Comparison of ENCODE assay signal across 2 cellular contexts in the genomic region with DNA sequence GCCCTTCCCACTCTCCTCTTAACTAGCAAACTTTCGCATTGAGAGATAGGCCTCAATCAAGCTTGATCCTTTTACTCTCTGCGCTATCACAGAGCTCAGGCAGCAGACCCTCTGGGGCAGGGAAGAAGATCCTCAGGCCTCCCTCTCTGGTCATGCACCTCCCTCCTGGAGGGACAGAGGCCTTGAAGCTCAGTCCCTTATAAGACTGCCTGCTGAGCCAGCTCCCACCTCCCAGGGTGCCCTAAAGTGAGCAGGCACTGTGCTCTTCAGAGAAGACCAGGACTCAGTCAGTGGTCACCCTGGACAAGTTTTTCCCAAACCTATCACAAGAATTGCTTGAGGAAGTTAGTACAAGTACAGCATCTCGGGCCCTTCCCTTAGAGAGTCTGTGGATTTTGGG.
TF ChIP-seq lines count a peak whose summit lies in the region.

No MANE protein-coding gene starts in this region.

TF ChIP-seq in liver, 16 proteins besides CTCF, POLR2A, EP300 and RAD21 (continued from another document):
- TF ChIP-seq, protein P1, sequence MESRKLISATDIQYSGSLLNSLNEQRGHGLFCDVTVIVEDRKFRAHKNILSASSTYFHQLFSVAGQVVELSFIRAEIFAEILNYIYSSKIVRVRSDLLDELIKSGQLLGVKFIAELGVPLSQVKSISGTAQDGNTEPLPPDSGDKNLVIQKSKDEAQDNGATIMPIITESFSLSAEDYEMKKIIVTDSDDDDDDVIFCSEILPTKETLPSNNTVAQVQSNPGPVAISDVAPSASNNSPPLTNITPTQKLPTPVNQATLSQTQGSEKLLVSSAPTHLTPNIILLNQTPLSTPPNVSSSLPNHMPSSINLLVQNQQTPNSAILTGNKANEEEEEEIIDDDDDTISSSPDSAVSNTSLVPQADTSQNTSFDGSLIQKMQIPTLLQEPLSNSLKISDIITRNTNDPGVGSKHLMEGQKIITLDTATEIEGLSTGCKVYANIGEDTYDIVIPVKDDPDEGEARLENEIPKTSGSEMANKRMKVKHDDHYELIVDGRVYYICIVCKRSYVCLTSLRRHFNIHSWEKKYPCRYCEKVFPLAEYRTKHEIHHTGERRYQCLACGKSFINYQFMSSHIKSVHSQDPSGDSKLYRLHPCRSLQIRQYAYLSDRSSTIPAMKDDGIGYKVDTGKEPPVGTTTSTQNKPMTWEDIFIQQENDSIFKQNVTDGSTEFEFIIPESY (IDR thresholded peaks at IDR 0.05), result no peak
- TF ChIP-seq FOXA2 (IDR thresholded peaks at IDR 0.05), result no peak
- TF ChIP-seq, protein P2, sequence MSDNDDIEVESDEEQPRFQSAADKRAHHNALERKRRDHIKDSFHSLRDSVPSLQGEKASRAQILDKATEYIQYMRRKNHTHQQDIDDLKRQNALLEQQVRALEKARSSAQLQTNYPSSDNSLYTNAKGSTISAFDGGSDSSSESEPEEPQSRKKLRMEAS (IDR thresholded peaks at IDR 0.05), result no peak
- TF ChIP-seq SP1 (IDR thresholded peaks at IDR 0.05), result no peak
- no peak for TF ChIP-seq RXRA (IDR thresholded peaks at IDR 0.05)
- no peak for TF ChIP-seq GABPA (IDR thresholded peaks at IDR 0.05 in 1 of 2, conservative IDR thresholded peaks at IDR 0.05 in 1 of 2)
- no peak for TF ChIP-seq FOXA1 (IDR thresholded peaks at IDR 0.05)
- no peak for TF ChIP-seq HNF4A (conservative IDR thresholded peaks at IDR 0.05)
- TF ChIP-seq, protein P3, sequence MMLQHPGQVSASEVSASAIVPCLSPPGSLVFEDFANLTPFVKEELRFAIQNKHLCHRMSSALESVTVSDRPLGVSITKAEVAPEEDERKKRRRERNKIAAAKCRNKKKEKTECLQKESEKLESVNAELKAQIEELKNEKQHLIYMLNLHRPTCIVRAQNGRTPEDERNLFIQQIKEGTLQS (IDR thresholded peaks at IDR 0.05), result no peak
- no peak for TF ChIP-seq EGR1 (IDR thresholded peaks at IDR 0.05; ENCODE audit: low read depth in 2 of 2)

TF ChIP-seq in HepG2, 621 proteins besides CTCF, POLR2A, EP300 and RAD21:
- TF ChIP-seq POGZ (CRISPR knock-in tag; IDR thresholded peaks at IDR 0.05) (no peak), REXO4 (CRISPR knock-in tag; IDR thresholded peaks at IDR 0.05; ENCODE audit: borderline replicate concordance) (no peak), ZNF619 (CRISPR knock-in tag; IDR thresholded peaks at IDR 0.05) (no peak), ZNF44 (CRISPR knock-in tag; IDR thresholded peaks at IDR 0.05) (no peak), ATF7-NPFF (CRISPR knock-in tag; IDR thresholded peaks at IDR 0.05; ENCODE audit: low read depth) (no peak), KDM1A (CRISPR knock-in tag; IDR thresholded peaks at IDR 0.05) (no peak), ZNF205 (CRISPR knock-in tag; IDR thresholded peaks at IDR 0.05) (no peak), ZSCAN21 (CRISPR knock-in tag; IDR thresholded peaks at IDR 0.05; ENCODE audit: borderline replicate concordance) (no peak), SNRNP70 (IDR thresholded peaks at IDR 0.05; ENCODE audit: low read depth, low read length) (no peak), ZNF317 (CRISPR knock-in tag; IDR thresholded peaks at IDR 0.05) (no peak), IKZF1 (IDR thresholded peaks at IDR 0.05) (no peak)
- TF ChIP-seq, protein P4, sequence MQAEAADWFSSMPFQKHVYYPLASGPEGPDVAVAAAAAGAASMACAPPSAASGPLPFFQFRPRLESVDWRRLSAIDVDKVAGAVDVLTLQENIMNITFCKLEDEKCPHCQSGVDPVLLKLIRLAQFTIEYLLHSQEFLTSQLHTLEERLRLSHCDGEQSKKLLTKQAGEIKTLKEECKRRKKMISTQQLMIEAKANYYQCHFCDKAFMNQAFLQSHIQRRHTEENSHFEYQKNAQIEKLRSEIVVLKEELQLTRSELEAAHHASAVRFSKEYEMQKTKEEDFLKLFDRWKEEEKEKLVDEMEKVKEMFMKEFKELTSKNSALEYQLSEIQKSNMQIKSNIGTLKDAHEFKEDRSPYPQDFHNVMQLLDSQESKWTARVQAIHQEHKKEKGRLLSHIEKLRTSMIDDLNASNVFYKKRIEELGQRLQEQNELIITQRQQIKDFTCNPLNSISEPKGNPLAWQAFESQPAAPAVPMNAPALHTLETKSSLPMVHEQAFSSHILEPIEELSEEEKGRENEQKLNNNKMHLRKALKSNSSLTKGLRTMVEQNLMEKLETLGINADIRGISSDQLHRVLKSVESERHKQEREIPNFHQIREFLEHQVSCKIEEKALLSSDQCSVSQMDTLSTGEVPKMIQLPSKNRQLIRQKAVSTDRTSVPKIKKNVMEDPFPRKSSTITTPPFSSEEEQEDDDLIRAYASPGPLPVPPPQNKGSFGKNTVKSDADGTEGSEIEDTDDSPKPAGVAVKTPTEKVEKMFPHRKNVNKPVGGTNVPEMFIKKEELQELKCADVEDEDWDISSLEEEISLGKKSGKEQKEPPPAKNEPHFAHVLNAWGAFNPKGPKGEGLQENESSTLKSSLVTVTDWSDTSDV (CRISPR knock-in tag; IDR thresholded peaks at IDR 0.05), result no peak
- TF ChIP-seq, protein P5, sequence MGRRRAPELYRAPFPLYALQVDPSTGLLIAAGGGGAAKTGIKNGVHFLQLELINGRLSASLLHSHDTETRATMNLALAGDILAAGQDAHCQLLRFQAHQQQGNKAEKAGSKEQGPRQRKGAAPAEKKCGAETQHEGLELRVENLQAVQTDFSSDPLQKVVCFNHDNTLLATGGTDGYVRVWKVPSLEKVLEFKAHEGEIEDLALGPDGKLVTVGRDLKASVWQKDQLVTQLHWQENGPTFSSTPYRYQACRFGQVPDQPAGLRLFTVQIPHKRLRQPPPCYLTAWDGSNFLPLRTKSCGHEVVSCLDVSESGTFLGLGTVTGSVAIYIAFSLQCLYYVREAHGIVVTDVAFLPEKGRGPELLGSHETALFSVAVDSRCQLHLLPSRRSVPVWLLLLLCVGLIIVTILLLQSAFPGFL (CRISPR knock-in tag; IDR thresholded peaks at IDR 0.05), result no peak
- TF ChIP-seq, protein P6, sequence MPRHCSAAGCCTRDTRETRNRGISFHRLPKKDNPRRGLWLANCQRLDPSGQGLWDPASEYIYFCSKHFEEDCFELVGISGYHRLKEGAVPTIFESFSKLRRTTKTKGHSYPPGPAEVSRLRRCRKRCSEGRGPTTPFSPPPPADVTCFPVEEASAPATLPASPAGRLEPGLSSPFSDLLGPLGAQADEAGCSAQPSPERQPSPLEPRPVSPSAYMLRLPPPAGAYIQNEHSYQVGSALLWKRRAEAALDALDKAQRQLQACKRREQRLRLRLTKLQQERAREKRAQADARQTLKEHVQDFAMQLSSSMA (CRISPR knock-in tag; IDR thresholded peaks at IDR 0.05), result no peak
- TF ChIP-seq, protein P7, sequence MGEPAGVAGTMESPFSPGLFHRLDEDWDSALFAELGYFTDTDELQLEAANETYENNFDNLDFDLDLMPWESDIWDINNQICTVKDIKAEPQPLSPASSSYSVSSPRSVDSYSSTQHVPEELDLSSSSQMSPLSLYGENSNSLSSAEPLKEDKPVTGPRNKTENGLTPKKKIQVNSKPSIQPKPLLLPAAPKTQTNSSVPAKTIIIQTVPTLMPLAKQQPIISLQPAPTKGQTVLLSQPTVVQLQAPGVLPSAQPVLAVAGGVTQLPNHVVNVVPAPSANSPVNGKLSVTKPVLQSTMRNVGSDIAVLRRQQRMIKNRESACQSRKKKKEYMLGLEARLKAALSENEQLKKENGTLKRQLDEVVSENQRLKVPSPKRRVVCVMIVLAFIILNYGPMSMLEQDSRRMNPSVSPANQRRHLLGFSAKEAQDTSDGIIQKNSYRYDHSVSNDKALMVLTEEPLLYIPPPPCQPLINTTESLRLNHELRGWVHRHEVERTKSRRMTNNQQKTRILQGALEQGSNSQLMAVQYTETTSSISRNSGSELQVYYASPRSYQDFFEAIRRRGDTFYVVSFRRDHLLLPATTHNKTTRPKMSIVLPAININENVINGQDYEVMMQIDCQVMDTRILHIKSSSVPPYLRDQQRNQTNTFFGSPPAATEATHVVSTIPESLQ (CRISPR knock-in tag; conservative IDR thresholded peaks at IDR 0.05), result no peak
- TF ChIP-seq, protein P8, sequence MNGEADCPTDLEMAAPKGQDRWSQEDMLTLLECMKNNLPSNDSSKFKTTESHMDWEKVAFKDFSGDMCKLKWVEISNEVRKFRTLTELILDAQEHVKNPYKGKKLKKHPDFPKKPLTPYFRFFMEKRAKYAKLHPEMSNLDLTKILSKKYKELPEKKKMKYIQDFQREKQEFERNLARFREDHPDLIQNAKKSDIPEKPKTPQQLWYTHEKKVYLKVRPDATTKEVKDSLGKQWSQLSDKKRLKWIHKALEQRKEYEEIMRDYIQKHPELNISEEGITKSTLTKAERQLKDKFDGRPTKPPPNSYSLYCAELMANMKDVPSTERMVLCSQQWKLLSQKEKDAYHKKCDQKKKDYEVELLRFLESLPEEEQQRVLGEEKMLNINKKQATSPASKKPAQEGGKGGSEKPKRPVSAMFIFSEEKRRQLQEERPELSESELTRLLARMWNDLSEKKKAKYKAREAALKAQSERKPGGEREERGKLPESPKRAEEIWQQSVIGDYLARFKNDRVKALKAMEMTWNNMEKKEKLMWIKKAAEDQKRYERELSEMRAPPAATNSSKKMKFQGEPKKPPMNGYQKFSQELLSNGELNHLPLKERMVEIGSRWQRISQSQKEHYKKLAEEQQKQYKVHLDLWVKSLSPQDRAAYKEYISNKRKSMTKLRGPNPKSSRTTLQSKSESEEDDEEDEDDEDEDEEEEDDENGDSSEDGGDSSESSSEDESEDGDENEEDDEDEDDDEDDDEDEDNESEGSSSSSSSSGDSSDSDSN (CRISPR knock-in tag; IDR thresholded peaks at IDR 0.05), result no peak
TF ChIP-seq in HepG2: peak in this region for 0.
